In the genomic region with DNA sequence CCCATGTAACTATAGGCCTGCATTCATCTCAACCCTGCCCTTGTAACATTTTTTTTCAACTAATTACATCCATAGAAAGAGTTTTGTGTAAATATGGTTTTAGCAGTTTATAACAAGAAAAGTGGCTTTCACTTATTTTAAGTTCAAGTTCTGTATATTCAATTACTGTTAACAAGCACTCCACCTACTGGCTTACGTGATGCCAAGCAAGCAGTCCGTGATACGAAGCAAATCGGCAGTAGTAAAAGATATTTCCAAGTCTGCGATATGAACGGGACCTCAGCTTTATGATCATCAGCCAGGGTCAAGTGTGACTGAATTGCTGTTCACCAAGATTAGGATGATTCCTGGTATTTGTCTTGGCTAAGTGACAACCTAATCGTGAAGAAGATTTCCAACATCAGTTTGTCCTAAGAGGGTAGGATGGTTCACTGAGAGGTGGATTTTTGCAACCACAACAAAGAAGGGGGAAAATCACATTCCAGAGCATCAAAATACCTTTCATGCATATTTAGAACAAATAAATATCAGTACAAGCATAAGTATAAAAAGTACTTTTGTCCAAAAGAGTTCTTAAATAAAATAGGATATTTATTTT, we compare ENCODE assay signal across 8 cellular contexts.
DNase-seq lines count a peak whose midpoint lies in the region; ATAC-seq, FAIRE-seq and TF ChIP-seq lines count a peak whose summit lies in the region.

No MANE protein-coding gene starts in this region.

- TF ChIP-seq CTCF in OCI-LY7 (conservative IDR thresholded peaks at IDR 0.05; ENCODE audit: low read length), result peak; percentile 40; the same call in 1 of the 2 replicates
- TF ChIP-seq CTCF in foreskin fibroblast (IDR thresholded peaks at IDR 0.05; ENCODE audit: low read depth, low read length), result peak; percentile 79

- POLR2A ChIA-PET in HEK293T (lab: Yijun Ruan, JAX) (no interaction called here), OCI-LY7 (lab: Charles Lee) (no interaction called here)

- no peak for FAIRE-seq in GM12892 (lab: Jason Lieb, UNC)

- TF ChIP-seq POLR2A in GM12892 (IDR thresholded peaks at IDR 0.05; ENCODE audit: low read depth, low read length), result no peak

- no peak overlapping the region for H3K4me2 ChIP-seq in OCI-LY7 (ENCODE audit: low read length)

- no peaks in the 10 kb centered on the region for H4K20me1 ChIP-seq in OCI-LY7 (ENCODE audit: insufficient read depth, low read length)

- H3K9me2 ChIP-seq in OCI-LY7 (ENCODE audit: insufficient read depth, low read length), result no peaks in the 10 kb centered on the region

- intact Hi-C loops in OCI-LY7 (cut with micrococcal nuclease; ENCODE audit: unreplicated experiment), result no loop called here

- DNase-seq in AG08395 (ENCODE audit: low spot score) (peak; percentile 20), HEK293T (ENCODE audit: extremely low spot score) (peak; percentile 32), OCI-LY7 (ENCODE audit: low spot score) (no peak), foreskin fibroblast (peak; percentile 58 to 83), GM12892 (ENCODE audit: insufficient read length) (no peak), putamen (ENCODE audit: low spot score) (no peak)

- no peak overlapping the region for H3K27ac ChIP-seq in OCI-LY7 (ENCODE audit: low read depth, low read length, poor library complexity, severe bottlenecking)

- no peak overlapping the region for H2AFZ ChIP-seq in OCI-LY7 (ENCODE audit: low read length)

- H3K4me1 ChIP-seq in OCI-LY7 (ENCODE audit: insufficient read depth, low read length, poor library complexity, severe bottlenecking), result no peaks in the 10 kb centered on the region

- BruUV-seq in OCI-LY7 (replicated peaks; lab: Mats Ljungman, UMichigan), result no TSS peak

- no peaks in the 10 kb centered on the region for H3K36me3 ChIP-seq in OCI-LY7 (ENCODE audit: insufficient read depth, low read length)

- no peaks in the 10 kb centered on the region for H3K79me2 ChIP-seq in OCI-LY7 (ENCODE audit: insufficient read depth, low read depth, low read length)

- H3K4me3 ChIP-seq in OCI-LY7 (ENCODE audit: low read depth, low read length, poor library complexity, severe bottlenecking) (no peak overlapping the region), foreskin fibroblast (ENCODE audit: low read depth in 1 of 2, low read length in 2 of 2) (peak overlapping the region in 1 of 2 donors; percentile 13)

- no peaks in the 10 kb centered on the region for H3K9me3 ChIP-seq in OCI-LY7 (ENCODE audit: low read length)

- CTCF ChIA-PET in HEK293T (lab: Yijun Ruan, JAX) (interaction anchor here (0.7 to 1.0 kb wide), 3 partner anchors 298 to 472 kb away, joined by 3 to 4 read pairs (median 4); no protein-coding TSS in a partner anchor), OCI-LY7 (lab: Charles Lee; ENCODE audit: unreplicated experiment) (no interaction called here)

- ATAC-seq in HG02759 (IDR thresholded peaks at IDR 0.05; ENCODE audit: unreplicated experiment), result no peak
- no peak for ATAC-seq in HG02870 (IDR thresholded peaks at IDR 0.05; ENCODE audit: unreplicated experiment)

TF ChIP-seq in HEK293T, 16 proteins besides CTCF, POLR2A, EP300 and RAD21:
- TF ChIP-seq ARNT (IDR thresholded peaks at IDR 0.05) (no peak), FOXA1 (IDR thresholded peaks at IDR 0.05) (no peak), CTBP1 (IDR thresholded peaks at IDR 0.05; ENCODE audit: borderline replicate concordance) (no peak), LEF1 (IDR thresholded peaks at IDR 0.05; ENCODE audit: borderline replicate concordance) (no peak), FOXK2 (IDR thresholded peaks at IDR 0.05) (no peak), HDGF (IDR thresholded peaks at IDR 0.05; ENCODE audit: borderline replicate concordance) (no peak), SP1 (IDR thresholded peaks at IDR 0.05) (no peak), FOXM1 (IDR thresholded peaks at IDR 0.05; ENCODE audit: borderline replicate concordance) (no peak), BHLHE40 (IDR thresholded peaks at IDR 0.05; ENCODE audit: borderline replicate concordance) (no peak), SUZ12 (IDR thresholded peaks at IDR 0.05) (no peak), TARDBP (IDR thresholded peaks at IDR 0.05) (no peak), ZNF384 (IDR thresholded peaks at IDR 0.05) (no peak), L3MBTL2 (conservative IDR thresholded peaks at IDR 0.05) (no peak), NFRKB (IDR thresholded peaks at IDR 0.05) (no peak), ELF4 (IDR thresholded peaks at IDR 0.05) (no peak)
- TF ChIP-seq, protein P1, sequence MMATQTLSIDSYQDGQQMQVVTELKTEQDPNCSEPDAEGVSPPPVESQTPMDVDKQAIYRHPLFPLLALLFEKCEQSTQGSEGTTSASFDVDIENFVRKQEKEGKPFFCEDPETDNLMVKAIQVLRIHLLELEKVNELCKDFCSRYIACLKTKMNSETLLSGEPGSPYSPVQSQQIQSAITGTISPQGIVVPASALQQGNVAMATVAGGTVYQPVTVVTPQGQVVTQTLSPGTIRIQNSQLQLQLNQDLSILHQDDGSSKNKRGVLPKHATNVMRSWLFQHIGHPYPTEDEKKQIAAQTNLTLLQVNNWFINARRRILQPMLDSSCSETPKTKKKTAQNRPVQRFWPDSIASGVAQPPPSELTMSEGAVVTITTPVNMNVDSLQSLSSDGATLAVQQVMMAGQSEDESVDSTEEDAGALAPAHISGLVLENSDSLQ (IDR thresholded peaks at IDR 0.05), result no peak

Comparison
In these comparisons a context has a peak if more than half of its experiments do, and no peak if none do; other contexts are left out.
1. DNase-seq: peak in AG08395 (single experiment), HEK293T (single experiment) and foreskin fibroblast (2 of 2); none in OCI-LY7 (single experiment), GM12892 (single experiment) and putamen (single experiment).